In the genomic region with DNA sequence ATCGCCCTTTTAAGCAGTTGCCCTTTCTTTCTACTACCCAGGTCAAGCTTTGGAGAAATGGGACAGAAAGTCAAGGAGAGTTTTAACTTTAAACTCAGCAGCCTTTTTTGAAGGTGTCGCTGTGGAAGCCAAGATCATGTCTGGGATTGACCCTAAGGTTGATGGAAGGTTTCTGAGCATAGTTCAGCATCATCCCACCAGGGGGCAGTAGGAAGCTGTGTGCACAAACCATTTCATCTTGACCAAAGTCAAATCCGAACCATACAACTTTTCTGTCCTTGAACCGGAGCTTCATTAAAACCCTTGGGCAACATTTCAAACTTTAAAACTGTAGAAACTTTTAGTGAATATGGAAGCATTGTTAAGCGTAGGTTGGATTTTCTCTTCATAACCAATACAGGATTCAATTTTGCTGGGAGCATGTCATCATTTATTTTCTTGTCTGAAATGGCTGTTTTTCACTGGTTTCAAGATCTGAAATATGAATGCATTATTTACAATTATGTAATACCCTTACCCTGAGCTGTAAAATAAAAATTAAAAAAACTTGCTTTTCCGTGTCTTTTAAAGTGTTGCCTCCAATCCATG, we compare ENCODE assay signal across 8 cellular contexts.
DNase-seq lines count a peak whose midpoint lies in the region; ATAC-seq and TF ChIP-seq lines count a peak whose summit lies in the region.

No MANE protein-coding gene starts in this region.

- no peak overlapping the region for H3K9ac ChIP-seq in mammary epithelial cell (ENCODE audit: insufficient read depth, low read length)

- H4K20me1 ChIP-seq in mammary epithelial cell (ENCODE audit: insufficient read depth, low read length): no peaks in the 10 kb centered on the region

- in situ Hi-C loops in mammary epithelial cell (cut with MboI; ENCODE audit: low sequenced_read_pairs in 2 of 2): loop anchor here (5.0 to 25.0 kb wide), 6 partner anchors 193 to 560 kb away; no protein-coding TSS in a partner anchor

- BruUV-seq in mammary epithelial cell (replicated peaks; lab: Mats Ljungman, UMichigan): no TSS peak

- H3K36me3 ChIP-seq in mammary epithelial cell (ENCODE audit: insufficient read depth, low read length): no peaks in the 10 kb centered on the region

- dilution Hi-C loops in mammary epithelial cell (cut with HindIII; ENCODE audit: low sequenced_read_pairs): loop anchor here (5.0 kb wide), 1 partner anchor 513 kb away; no protein-coding TSS in a partner anchor

- H3K9me3 ChIP-seq in mammary epithelial cell (replicated peaks; ENCODE audit: insufficient read depth, low read length): no peaks in the 10 kb centered on the region

- no peak overlapping the region for H3K27ac ChIP-seq in mammary epithelial cell (ENCODE audit: insufficient read depth, low read depth, low read length)

- intact Hi-C loops in mammary epithelial cell (cut with micrococcal nuclease): loop anchor here (1.0 to 10.0 kb wide), 7 partner anchors 202 to 836 kb away; no protein-coding TSS in a partner anchor

- DNase-seq in activated CD8-positive, alpha-beta memory T cell treated with anti-CD3 and anti-CD28 coated beads, Interleukin-2, amount 50 U/mL, for 48 hours: peak; percentile 64
- DNase-seq in activated CD8-positive, alpha-beta memory T cell treated with anti-CD3 and anti-CD28 coated beads for 24 hours: no peak
- DNase-seq in NCI-H774 (lab: John Stamatoyannopoulos, UW) (peak; percentile 6), mammary epithelial cell (peak; percentile 25), kidney glomerular epithelial cell (lab: John Stamatoyannopoulos, UW) (peak; percentile 8), stromal cell of bone marrow (ENCODE audit: low read depth) (peak; percentile 25)

- no peaks in the 10 kb centered on the region for H3K4me1 ChIP-seq in mammary epithelial cell (ENCODE audit: insufficient read depth, low read length)

- 15% methylated on average over 6 of the region's 6 CpGs for WGBS in mammary epithelial cell (ENCODE audit: low coverage, missing lambda C conversion rate)

- peaks cover 3% of the 10 kb centered on the region for H3K27me3 ChIP-seq in mammary epithelial cell (ENCODE audit: insufficient read depth, low read length)

- TF ChIP-seq CTCF in mammary epithelial cell (conservative IDR thresholded peaks at IDR 0.05 in 1 of 2, IDR thresholded peaks at IDR 0.05 in 1 of 2; ENCODE audit: extremely low read depth in 1 of 2, insufficient read depth in 1 of 2, low read depth in 1 of 2, low read length in 2 of 2): peak; percentile 91 to 93

- no peak overlapping the region for H3K4me2 ChIP-seq in mammary epithelial cell (ENCODE audit: insufficient read depth, low read depth, low read length)

- H3K4me3 ChIP-seq in mammary epithelial cell (replicated peaks in 1 of 3; ENCODE audit: insufficient read depth in 1 of 3, low read depth in 2 of 3, low read length in 3 of 3): no peak overlapping the region

- H3K79me2 ChIP-seq in mammary epithelial cell (ENCODE audit: insufficient read depth, low read length): no peaks in the 10 kb centered on the region

- no peak overlapping the region for H2AFZ ChIP-seq in mammary epithelial cell (ENCODE audit: low read depth, low read length)

- CTCF ChIA-PET in mammary epithelial cell (lab: Charles Lee; ENCODE audit: low non-redundant PET): interaction anchor here (0.6 to 0.8 kb wide), 3 partner anchors 202 to 510 kb away, joined by 3 to 7 read pairs (median 3); no protein-coding TSS in a partner anchor

- ATAC-seq in HG02678 (IDR thresholded peaks at IDR 0.05; ENCODE audit: unreplicated experiment) (peak; percentile 81), HG03095 (IDR thresholded peaks at IDR 0.05; ENCODE audit: unreplicated experiment) (no peak)
